In the genomic region with DNA sequence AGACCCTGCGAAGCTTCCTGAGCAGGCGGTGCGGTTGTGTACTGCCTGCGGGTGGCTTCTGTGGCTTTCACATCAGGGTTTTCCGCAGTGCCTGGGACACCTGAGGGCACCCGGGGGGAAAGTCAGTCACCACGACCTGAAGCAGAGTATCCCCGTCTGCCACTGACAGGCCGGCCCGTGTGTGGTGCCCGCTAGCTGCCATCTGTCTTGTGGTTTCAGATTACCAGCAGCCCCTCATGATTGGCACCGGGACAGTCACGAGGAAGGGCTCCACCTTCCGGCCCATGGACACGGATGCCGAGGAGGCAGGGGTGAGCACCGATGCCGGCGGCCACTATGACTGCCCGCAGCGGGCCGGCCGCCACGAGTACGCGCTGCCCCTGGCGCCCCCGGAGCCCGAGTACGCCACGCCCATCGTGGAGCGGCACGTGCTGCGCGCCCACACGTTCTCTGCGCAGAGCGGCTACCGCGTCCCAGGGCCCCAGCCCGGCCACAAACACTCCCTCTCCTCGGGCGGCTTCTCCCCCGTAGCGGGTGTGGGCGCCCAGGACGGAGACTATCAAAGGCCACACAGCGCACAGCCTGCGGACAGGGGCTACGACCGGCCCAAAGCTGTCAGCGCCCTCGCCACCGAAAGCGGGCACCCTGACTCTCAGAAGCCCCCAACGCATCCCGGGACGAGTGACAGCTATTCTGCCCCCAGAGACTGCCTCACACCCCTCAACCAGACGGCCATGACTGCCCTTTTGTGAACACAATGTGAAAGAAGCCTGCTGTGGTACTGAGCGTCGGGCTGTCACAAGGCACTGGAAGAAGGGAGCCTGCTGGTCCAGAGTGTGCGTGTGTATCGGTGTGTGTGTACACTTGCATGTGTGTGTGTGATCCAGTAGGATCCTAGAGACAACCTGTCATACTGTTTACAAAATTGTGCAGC, we compare ENCODE assay signal across 8 cellular contexts. TPM values are rescaled to one million over a fixed set of nuclear protein-coding genes. Genes with fewer than 3 reads are reported as not detected.
A peak's percentile ranks its signal among the peaks of the same experiment; 100 is the strongest.
DNase-seq lines count a peak whose midpoint lies in the region; ATAC-seq, FAIRE-seq and TF ChIP-seq lines count a peak whose summit lies in the region.

No MANE protein-coding gene starts in this region.

- H3K4me3 ChIP-seq in DND-41 (ENCODE audit: low read depth in 1 of 2, low read length in 2 of 2) (no peak overlapping the region), astrocyte (ENCODE audit: insufficient read depth, low read depth, low read length) (peak overlapping the region; percentile 40), iPS DF 6.9 (ENCODE audit: low read length) (peak overlapping the region; percentile 24; the same call in 1 of the 2 replicates), spleen (peak overlapping the region; percentile 30 to 71 (median 40))

- H3K4me1 Mint-ChIP-seq in astrocyte (ENCODE audit: low read depth, unreplicated experiment) = peaks cover 55% of the 10 kb centered on the region

- no peak for TF ChIP-seq POLR2A in spleen (IDR thresholded peaks at IDR 0.05)

- H3K79me2 ChIP-seq in DND-41 (ENCODE audit: insufficient read depth, low read length) (no peaks in the 10 kb centered on the region), astrocyte (ENCODE audit: insufficient read depth, low read length) (peaks cover 9% of the 10 kb centered on the region)

- TF ChIP-seq CTCF in DND-41 (IDR thresholded peaks at IDR 0.05; ENCODE audit: borderline replicate concordance, extremely low read depth, low read length, poor library complexity, severe bottlenecking) (no peak), astrocyte (IDR thresholded peaks at IDR 0.05; ENCODE audit: insufficient read depth, low read depth, low read length) (no peak), spleen (IDR thresholded peaks at IDR 0.05 in 8 of 11, conservative IDR thresholded peaks at IDR 0.05 in 3 of 11) (peak in 1 of 11 experiments; percentile 7)

- WGBS in iPS DF 6.9 (ENCODE audit: insufficient coverage, insufficient read length) = no CpG with 5 or more reads among the region's 64 CpGs
- 21 to 36% (median 26%) methylated on average over 16 to 64 of the region's 64 CpGs for WGBS in spleen, 5 donors

- no peaks in the 10 kb centered on the region for H3K9me3 Mint-ChIP-seq in astrocyte (ENCODE audit: unreplicated experiment)

- peaks cover 15% of the 10 kb centered on the region for H3K36me3 Mint-ChIP-seq in astrocyte (ENCODE audit: low read depth, unreplicated experiment)

- H3K9ac ChIP-seq in DND-41 (ENCODE audit: low read depth, low read length) (no peak overlapping the region), astrocyte (ENCODE audit: low read length) (peak overlapping the region; percentile 72)

- DNase-seq in DND-41 = peak; percentile 57
- peak; percentile 58 for DNase-seq in astrocyte (ENCODE audit: low read depth)
- DNase-seq in iPS DF 6.9 (ENCODE audit: low read depth, low spot score) = no peak
- peak; percentile 89 for DNase-seq in spleen
- DNase-seq in HPDE6-E6E7 (ENCODE audit: extremely low spot score) = no peak
- no peak for DNase-seq in HuH-7 (ENCODE audit: low spot score)

- intact Hi-C loops in spleen (cut with DNase I; ENCODE audit: low total_unique reads) = no loop called here

- peak overlapping the region; percentile 20 for H3K27ac Mint-ChIP-seq in astrocyte (ENCODE audit: unreplicated experiment)

- H3K27ac ChIP-seq in DND-41 (ENCODE audit: low read length) (no peak overlapping the region), astrocyte (ENCODE audit: low read depth, low read length) (peak overlapping the region; percentile 90), iPS DF 6.9 (ENCODE audit: low read length) (no peak overlapping the region), spleen (peak overlapping the region in 7 of 8 donors; percentile 6 to 79 (median 40))

- H3K4me3 Mint-ChIP-seq in astrocyte (ENCODE audit: unreplicated experiment) = peak overlapping the region; percentile 60

- ATAC-seq in DND-41 (ENCODE audit: insufficient read depth, low read depth) = peak; percentile 74
- ATAC-seq in HG02678 (IDR thresholded peaks at IDR 0.05; ENCODE audit: unreplicated experiment) = peak; percentile 66
- peak; percentile 51 for ATAC-seq in SK-N-SH treated with all-trans-retinoic acid at 6 μM for 48 hours

- FAIRE-seq in astrocyte (lab: Jason Lieb, UNC) = no peak

- no peaks in the 10 kb centered on the region for H3K27me3 Mint-ChIP-seq in astrocyte (ENCODE audit: low read depth, unreplicated experiment)

- H3K4me2 ChIP-seq in DND-41 (ENCODE audit: insufficient read depth, low read length) (no peak overlapping the region), astrocyte (ENCODE audit: low read length) (peak overlapping the region; percentile 81)

- H3K9me3 ChIP-seq in DND-41 (ENCODE audit: insufficient read depth, low read length, severe bottlenecking) (no peaks in the 10 kb centered on the region), astrocyte (ENCODE audit: insufficient read depth, low read depth, low read length) (no peaks in the 10 kb centered on the region), iPS DF 6.9 (ENCODE audit: control insufficient read depth, insufficient read depth, low read length) (no peaks in the 10 kb centered on the region), spleen (no peaks in the 10 kb centered on the region)

- H4K20me1 ChIP-seq in DND-41 (ENCODE audit: insufficient read depth, low read length) (no peaks in the 10 kb centered on the region), astrocyte (ENCODE audit: insufficient read depth, low read length) (no peaks in the 10 kb centered on the region)

- H2AFZ ChIP-seq in DND-41 (ENCODE audit: low read depth, low read length) = no peak overlapping the region
- peak overlapping the region; percentile 28 for H2AFZ ChIP-seq in astrocyte (ENCODE audit: low read depth, low read length)

- H3K4me1 ChIP-seq in DND-41 (ENCODE audit: insufficient read depth, low read length) (peaks cover 18% of the 10 kb centered on the region), astrocyte (ENCODE audit: insufficient read depth, low read length) (peaks cover 47% of the 10 kb centered on the region), iPS DF 6.9 (ENCODE audit: control insufficient read depth, insufficient read depth, low read length) (peaks cover 2% of the 10 kb centered on the region; the same call in 1 of the 2 replicates), spleen (peaks cover 0 to 40% (median 14%) of the 10 kb centered on the region in 6 donors)

- H3K27me3 ChIP-seq in DND-41 (ENCODE audit: insufficient read depth, low read length, poor library complexity) = peaks cover 10% of the 10 kb centered on the region
- H3K27me3 ChIP-seq in astrocyte (ENCODE audit: insufficient read depth, low read length) = no peaks in the 10 kb centered on the region
- no peaks in the 10 kb centered on the region for H3K27me3 ChIP-seq in iPS DF 6.9 (ENCODE audit: control insufficient read depth, insufficient read depth, low read length)
- H3K27me3 ChIP-seq in spleen (replicated peaks in 1 of 7) = peaks cover 0 to 14% (median 0%) of the 10 kb centered on the region in 7 donors

- no peaks in the 10 kb centered on the region for H3K36me3 ChIP-seq in DND-41 (ENCODE audit: insufficient read depth, low read length)
- peaks cover 32% of the 10 kb centered on the region for H3K36me3 ChIP-seq in astrocyte (ENCODE audit: insufficient read depth, low read length)
- no peaks in the 10 kb centered on the region for H3K36me3 ChIP-seq in iPS DF 6.9 (ENCODE audit: control insufficient read depth, insufficient read depth, low read length)
- H3K36me3 ChIP-seq in spleen = peaks cover 0 to 23% (median 0%) of the 10 kb centered on the region in 6 donors

TF ChIP-seq in SK-N-SH treated with all-trans-retinoic acid at 6 μM for 48 hours, 23 proteins besides CTCF, POLR2A, EP300 and RAD21:
- TF ChIP-seq, protein P1, sequence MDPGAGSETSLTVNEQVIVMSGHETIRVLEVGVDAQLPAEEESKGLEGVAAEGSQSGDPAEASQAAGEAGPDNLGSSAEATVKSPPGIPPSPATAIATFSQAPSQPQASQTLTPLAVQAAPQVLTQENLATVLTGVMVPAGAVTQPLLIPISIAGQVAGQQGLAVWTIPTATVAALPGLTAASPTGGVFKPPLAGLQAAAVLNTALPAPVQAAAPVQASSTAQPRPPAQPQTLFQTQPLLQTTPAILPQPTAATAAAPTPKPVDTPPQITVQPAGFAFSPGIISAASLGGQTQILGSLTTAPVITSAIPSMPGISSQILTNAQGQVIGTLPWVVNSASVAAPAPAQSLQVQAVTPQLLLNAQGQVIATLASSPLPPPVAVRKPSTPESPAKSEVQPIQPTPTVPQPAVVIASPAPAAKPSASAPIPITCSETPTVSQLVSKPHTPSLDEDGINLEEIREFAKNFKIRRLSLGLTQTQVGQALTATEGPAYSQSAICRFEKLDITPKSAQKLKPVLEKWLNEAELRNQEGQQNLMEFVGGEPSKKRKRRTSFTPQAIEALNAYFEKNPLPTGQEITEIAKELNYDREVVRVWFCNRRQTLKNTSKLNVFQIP (CRISPR knock-in tag; IDR thresholded peaks at IDR 0.05; ENCODE audit: borderline replicate concordance, low read depth) = no peak
- no peak for TF ChIP-seq TSHZ2 (CRISPR knock-in tag; IDR thresholded peaks at IDR 0.05)
- TF ChIP-seq SNAI2 (CRISPR knock-in tag; IDR thresholded peaks at IDR 0.05) = no peak
- no peak for TF ChIP-seq BACH2 (CRISPR knock-in tag; IDR thresholded peaks at IDR 0.05; ENCODE audit: borderline replicate concordance)
- no peak for TF ChIP-seq PPARA (CRISPR knock-in tag; IDR thresholded peaks at IDR 0.05; ENCODE audit: borderline replicate concordance)

RNA-seq across cellular contexts. Expression of gene GOPC, which starts 54.4 kb away (rescaled TPM):
- total RNA-seq in astrocyte (45.0 and 48.7 TPM in 2 replicates), spleen (10 to 100 TPM; 20.5 to 26.7 (median 22.3) TPM)
- 10 to 100 TPM; 13.5 to 17.3 (median 14.9) TPM for polyA plus RNA-seq in spleen

Comparison
In these comparisons a context has a peak if more than half of its experiments do, and no peak if none do; other contexts are left out.
1. DNase-seq: peak in DND-41 (single experiment), astrocyte (single experiment) and spleen (single experiment); none in iPS DF 6.9 (single experiment), HPDE6-E6E7 (single experiment) and HuH-7 (single experiment).
2. H3K27ac ChIP-seq: peak in astrocyte (single experiment) and spleen (7 of 8); none in DND-41 (single experiment) and iPS DF 6.9 (single experiment).
3. H3K4me3 ChIP-seq: peak in astrocyte (single experiment), iPS DF 6.9 (single experiment) and spleen (8 of 8); none in DND-41 (0 of 2).
4. Peak in every context shown above with its lines, with median percentiles within 50 percentile points of each other: ATAC-seq.